In genomic region chr1:169193191-169193850, GRCh38 we compare ENCODE assay signal across 16 cellular contexts.
A peak's percentile ranks its signal among the peaks of the same experiment; 100 is the strongest.
DNase-seq lines count a peak whose midpoint lies in the region; ATAC-seq and TF ChIP-seq lines count a peak whose summit lies in the region.
"Had no signal": no experiment of that assay in that cellular context is flagged by ENCODE, and none has a peak within 500 bp of the region (broad histone marks: within the 10 kb centered on the region; RNA-seq: fewer than 3 reads in every experiment).

No MANE protein-coding gene starts in this region.

- 0 out of 3 replicates have a peak, but pooled peaks have one; percentile 22 for ATAC-seq in SK-N-SH treated with all-trans-retinoic acid at 6 μM for 48 hours
- ATAC-seq: effector memory CD8-positive, alpha-beta T cell had no signal

- DNase-seq in DMS 273 treated with DMSO at 0.1 percent for 48 hours (lab: John Stamatoyannopoulos, UW) (peak; percentile 63), foreskin fibroblast (peak; percentile 1 to 7), midbrain (lab: John Stamatoyannopoulos, UW) (peak; percentile 29), KG1 (lab: John Stamatoyannopoulos, UW) (no peak), DMS153 treated with DMSO at 0.1 percent for 48 hours (lab: John Stamatoyannopoulos, UW; ENCODE audit: unreplicated experiment) (no peak), occipital lobe (lab: John Stamatoyannopoulos, UW) (no peak)
- no peak for DNase-seq in stimulated activated CD4-positive, alpha-beta T cell treated with anti-CD3 and anti-CD28 coated beads, Interleukin-4, amount 100 ng/mL, for 4 hours
- DNase-seq: activated CD4-positive, alpha-beta T cell treated with anti-CD3 and anti-CD28 coated beads, Interleukin-2, amount 10 ng/mL, durations not matched to agents 7 days and 5 days; effector memory CD8-positive, alpha-beta T cell; hippocampal formation; mammary epithelial cell; NCI-H187; stimulated activated CD4-positive, alpha-beta T cell treated with anti-CD3 and anti-CD28 coated beads, Interleukin-1b, Interleukin-23, amount 100 ng/mL, for 48 hours; T-helper 1 cell had no signal

- no peak for TF ChIP-seq CTCF in foreskin fibroblast (IDR thresholded peaks at IDR 0.05; ENCODE audit: low read depth, low read length)

- H3K4me3 ChIP-seq in foreskin fibroblast (ENCODE audit: low read depth in 1 of 2, low read length in 2 of 2) = no peak overlapping the region
- H3K4me3 ChIP-seq: vagina had no signal

TF ChIP-seq in SK-N-SH treated with all-trans-retinoic acid at 6 μM for 48 hours, 23 proteins besides CTCF, POLR2A, EP300 and RAD21:
- TF ChIP-seq ZC3H10 (CRISPR knock-in tag; IDR thresholded peaks at IDR 0.05) = no peak
- no peak for TF ChIP-seq ZNF8 (CRISPR knock-in tag; IDR thresholded peaks at IDR 0.05)
- TF ChIP-seq GLIS3 (CRISPR knock-in tag; IDR thresholded peaks at IDR 0.05) = no peak
- no peak for TF ChIP-seq ZNF565 (CRISPR knock-in tag; conservative IDR thresholded peaks at IDR 0.05; ENCODE audit: low read depth)
- no peak for TF ChIP-seq PATZ1 (CRISPR knock-in tag; IDR thresholded peaks at IDR 0.05; ENCODE audit: borderline replicate concordance)
- no peak for TF ChIP-seq ZNF70 (CRISPR knock-in tag; IDR thresholded peaks at IDR 0.05)
- no peak for TF ChIP-seq TCF4 (CRISPR knock-in tag; IDR thresholded peaks at IDR 0.05; ENCODE audit: borderline replicate concordance)
- TF ChIP-seq TOX (CRISPR knock-in tag; IDR thresholded peaks at IDR 0.05; ENCODE audit: borderline replicate concordance) = no peak
- no peak for TF ChIP-seq POU6F1 (CRISPR knock-in tag; IDR thresholded peaks at IDR 0.05; ENCODE audit: borderline replicate concordance, low read depth)

Comparison
In these comparisons a context has a peak if more than half of its experiments do, and no peak if none do; other contexts are left out.
1. DNase-seq: peak in DMS 273 treated with DMSO at 0.1 percent for 48 hours (single experiment), foreskin fibroblast (2 of 2) and midbrain (single experiment); none in KG1 (single experiment), stimulated activated CD4-positive, alpha-beta T cell treated with anti-CD3 and anti-CD28 coated beads, Interleukin-4, amount 100 ng/mL, for 4 hours (0 of 2), DMS153 treated with DMSO at 0.1 percent for 48 hours (single experiment) and occipital lobe (single experiment).